21 cellular contexts compared by ENCODE assay signal in genomic region chr21:19368944-19369343, GRCh38.
A peak's percentile ranks its signal among the peaks of the same experiment; 100 is the strongest.
DNase-seq lines count a peak whose midpoint lies in the region; ATAC-seq and TF ChIP-seq lines count a peak whose summit lies in the region.
"Had no signal": no experiment of that assay in that cellular context is flagged by ENCODE, and none has a peak within 500 bp of the region (broad histone marks: within the 10 kb centered on the region; RNA-seq: fewer than 3 reads in every experiment).

No MANE protein-coding gene starts in this region.

- no peaks in the 10 kb centered on the region for H3K4me1 Mint-ChIP-seq in natural killer cell treated with Interleukin-12 subunit alpha and Interleukin-12 subunit beta and Interleukin-15 and Interleukin-18, amount 100 ng/mL, for 72 hours (ENCODE audit: low read depth in 2 of 2)
- no peaks in the 10 kb centered on the region for H3K4me1 Mint-ChIP-seq in activated naive CD8-positive, alpha-beta T cell treated with anti-CD3 and anti-CD28 coated beads for 36 hours
- H3K4me1 Mint-ChIP-seq: T-cell had no signal

- no peaks in the 10 kb centered on the region for H3K27me3 ChIP-seq in GM06990 (replicated peaks; ENCODE audit: control insufficient read depth, insufficient read depth, low read length)
- no peaks in the 10 kb centered on the region for H3K27me3 ChIP-seq in OCI-LY3 (ENCODE audit: low read depth, low read length)
- H3K27me3 ChIP-seq: BE2C, Peyer's patch had no signal

- H3K36me3 Mint-ChIP-seq in natural killer cell treated with Interleukin-12 subunit alpha and Interleukin-12 subunit beta and Interleukin-15 and Interleukin-18, amount 100 ng/mL, for 72 hours, result no peaks in the 10 kb centered on the region
- no peaks in the 10 kb centered on the region for H3K36me3 Mint-ChIP-seq in activated naive CD8-positive, alpha-beta T cell treated with anti-CD3 and anti-CD28 coated beads for 36 hours
- H3K36me3 Mint-ChIP-seq: CD4-positive, CD25-positive, alpha-beta regulatory T cell; T-cell had no signal

- H3K9ac ChIP-seq in OCI-LY3 (ENCODE audit: low read length), result no peak overlapping the region

- H3K9me3 Mint-ChIP-seq in natural killer cell treated with Interleukin-12 subunit alpha and Interleukin-12 subunit beta and Interleukin-15 and Interleukin-18, amount 100 ng/mL, for 72 hours, result peaks cover 11% of the 10 kb centered on the region
- H3K9me3 Mint-ChIP-seq in activated naive CD8-positive, alpha-beta T cell treated with anti-CD3 and anti-CD28 coated beads for 36 hours, result no peaks in the 10 kb centered on the region

- no peaks in the 10 kb centered on the region for H3K79me2 ChIP-seq in OCI-LY3 (ENCODE audit: low read length)

- TF ChIP-seq CTCF in GM06990 (IDR thresholded peaks at IDR 0.05; ENCODE audit: insufficient read depth, low read length, poor library complexity, severe bottlenecking) (no peak), OCI-LY3 (IDR thresholded peaks at IDR 0.05; ENCODE audit: low read depth, low read length) (no peak)

- H3K4me3 Mint-ChIP-seq in natural killer cell treated with Interleukin-12 subunit alpha and Interleukin-12 subunit beta and Interleukin-15 and Interleukin-18, amount 100 ng/mL, for 72 hours, result no peak overlapping the region
- H3K4me3 Mint-ChIP-seq in activated naive CD8-positive, alpha-beta T cell treated with anti-CD3 and anti-CD28 coated beads for 36 hours, result no peak overlapping the region
- H3K4me3 Mint-ChIP-seq: CD4-positive, CD25-positive, alpha-beta regulatory T cell; T-cell had no signal

- no peaks in the 10 kb centered on the region for H3K4me1 ChIP-seq in OCI-LY3 (ENCODE audit: low read length)
- H3K4me1 ChIP-seq: BE2C, Caco-2, HAP-1, Peyer's patch had no signal

- no peaks in the 10 kb centered on the region for H4K20me1 ChIP-seq in OCI-LY3 (ENCODE audit: insufficient read depth, low read length)

- no peak overlapping the region for H3K4me2 ChIP-seq in OCI-LY3 (ENCODE audit: low read length)

- no peaks in the 10 kb centered on the region for H3K36me3 ChIP-seq in GM06990 (ENCODE audit: control insufficient read depth, insufficient read depth, low read length)
- no peaks in the 10 kb centered on the region for H3K36me3 ChIP-seq in OCI-LY3 (replicated peaks; ENCODE audit: low read depth, low read length)
- H3K36me3 ChIP-seq: BE2C, HAP-1, Peyer's patch had no signal

- no peak overlapping the region for H3K4me3 ChIP-seq in GM06990 (replicated peaks; ENCODE audit: low read depth, low read length)
- H3K4me3 ChIP-seq in OCI-LY3 (ENCODE audit: low read length), result no peak overlapping the region
- H3K4me3 ChIP-seq: HAP-1, K562, Peyer's patch had no signal

- H3K27ac Mint-ChIP-seq in natural killer cell treated with Interleukin-12 subunit alpha and Interleukin-12 subunit beta and Interleukin-15 and Interleukin-18, amount 100 ng/mL, for 72 hours, result no peak overlapping the region
- no peak overlapping the region for H3K27ac Mint-ChIP-seq in activated naive CD8-positive, alpha-beta T cell treated with anti-CD3 and anti-CD28 coated beads for 36 hours
- H3K27ac Mint-ChIP-seq: T-cell had no signal

- ATAC-seq in GM19372 (IDR thresholded peaks at IDR 0.05; ENCODE audit: low read depth, unreplicated experiment), result peak; percentile 81
- no peak for ATAC-seq in natural killer cell treated with Interleukin-12 subunit alpha and Interleukin-12 subunit beta and Interleukin-15 and Interleukin-18, amount 100 ng/mL, for 72 hours
- ATAC-seq: K562, T-cell had no signal

- no peaks in the 10 kb centered on the region for H3K9me3 ChIP-seq in OCI-LY3 (ENCODE audit: insufficient read depth, low read length)
- H3K9me3 ChIP-seq: BE2C, Caco-2, HAP-1, Peyer's patch had no signal

- H3K27me3 Mint-ChIP-seq in natural killer cell treated with Interleukin-12 subunit alpha and Interleukin-12 subunit beta and Interleukin-15 and Interleukin-18, amount 100 ng/mL, for 72 hours, result no peaks in the 10 kb centered on the region
- no peaks in the 10 kb centered on the region for H3K27me3 Mint-ChIP-seq in activated naive CD8-positive, alpha-beta T cell treated with anti-CD3 and anti-CD28 coated beads for 36 hours
- H3K27me3 Mint-ChIP-seq: CD4-positive, CD25-positive, alpha-beta regulatory T cell; T-cell had no signal

- DNase-seq in GM06990 (ENCODE audit: extremely low read depth, insufficient read length) (peak; percentile 6), KG1 (lab: John Stamatoyannopoulos, UW) (peak; percentile 10), COLO668 (lab: John Stamatoyannopoulos, UW; ENCODE audit: unreplicated experiment) (no peak), SW480 (ENCODE audit: low spot score) (no peak)
- DNase-seq in natural killer cell treated with Interleukin-12 subunit alpha and Interleukin-12 subunit beta and Interleukin-15 and Interleukin-18, amount 100 ng/mL, for 72 hours (ENCODE audit: low spot score), result no peak
- DNase-seq in activated naive CD8-positive, alpha-beta T cell treated with anti-CD3 and anti-CD28 coated beads for 36 hours, result no peak
- DNase-seq: BE2C; Caco-2; CD4-positive, CD25-positive, alpha-beta regulatory T cell; GDM1; NCI-H1048; NCI-H1436; NCI-H1930; NCI-H345; NCI-H524 treated with DMSO at 0.1 percent for 48 hours; Peyer's patch; T-cell had no signal

- H3K27ac ChIP-seq in OCI-LY3 (ENCODE audit: low read length), result no peak overlapping the region
- H3K27ac ChIP-seq: Peyer's patch had no signal

- H2AFZ ChIP-seq in OCI-LY3 (ENCODE audit: low read depth, low read length), result peak overlapping the region; percentile 39; the same call in 1 of the 2 replicates

Comparison
In these comparisons a context has a peak if more than half of its experiments do, and no peak if none do; other contexts are left out.
1. DNase-seq: peak in GM06990 (single experiment) and KG1 (single experiment); none in natural killer cell treated with Interleukin-12 subunit alpha and Interleukin-12 subunit beta and Interleukin-15 and Interleukin-18, amount 100 ng/mL, for 72 hours (single experiment), COLO668 (single experiment), SW480 (single experiment) and activated naive CD8-positive, alpha-beta T cell treated with anti-CD3 and anti-CD28 coated beads for 36 hours (single experiment).